8 cellular contexts compared by ENCODE assay signal in the genomic region with DNA sequence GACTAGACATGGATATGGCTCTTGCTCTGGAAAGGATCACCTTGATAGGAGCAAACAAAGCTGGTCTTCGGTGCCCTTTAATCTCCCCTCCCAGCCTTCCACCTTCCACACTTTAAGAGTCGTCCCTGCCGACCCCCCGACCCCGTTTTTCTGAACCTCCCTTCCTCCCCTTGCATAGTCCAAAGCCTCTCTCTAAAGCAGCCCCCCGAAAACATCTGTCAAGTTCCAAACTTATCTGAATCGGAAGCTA. TPM values are rescaled to one million over a fixed set of nuclear protein-coding genes. Genes with fewer than 3 reads are reported as not detected.
DNase-seq lines count a peak whose midpoint lies in the region; ATAC-seq and TF ChIP-seq lines count a peak whose summit lies in the region.

No MANE protein-coding gene starts in this region.

- H3K9me3 ChIP-seq in CD8-positive, alpha-beta memory T cell (ENCODE audit: low read length) = no peaks in the 10 kb centered on the region

- peak overlapping the region; percentile 96 to 100 (median 99) for H3K27ac Mint-ChIP-seq in CD8-positive, alpha-beta memory T cell
- peak overlapping the region; percentile 95 to 98 for H3K27ac Mint-ChIP-seq in effector memory CD8-positive, alpha-beta T cell
- H3K27ac Mint-ChIP-seq in nephron progenitor cell = peak overlapping the region; percentile 98

- DNase-seq in CD8-positive, alpha-beta memory T cell = no peak
- DNase-seq in LNCaP clone FGC (ENCODE audit: low read depth) (no peak), nephron progenitor cell (no peak), NCI-H187 (lab: John Stamatoyannopoulos, UW) (no peak), anterior cingulate cortex (lab: John Stamatoyannopoulos, UW) (no peak)
- no peak for DNase-seq in effector memory CD8-positive, alpha-beta T cell

- H3K4me1 ChIP-seq in CD8-positive, alpha-beta memory T cell (ENCODE audit: insufficient read depth, low read length) = peaks cover 12% of the 10 kb centered on the region

- peaks cover 4% of the 10 kb centered on the region in 2 donors for H3K27me3 Mint-ChIP-seq in CD8-positive, alpha-beta memory T cell
- H3K27me3 Mint-ChIP-seq in effector memory CD8-positive, alpha-beta T cell = peaks cover 6% of the 10 kb centered on the region in 2 donors
- H3K27me3 Mint-ChIP-seq in nephron progenitor cell (ENCODE audit: low read depth, poor library complexity) = no peaks in the 10 kb centered on the region

- peaks cover 4 to 40% (median 14%) of the 10 kb centered on the region in 3 donors for H3K36me3 Mint-ChIP-seq in CD8-positive, alpha-beta memory T cell
- peaks cover 30% of the 10 kb centered on the region for H3K36me3 Mint-ChIP-seq in effector memory CD8-positive, alpha-beta T cell (ENCODE audit: insufficient read depth)
- peaks cover 39% of the 10 kb centered on the region for H3K36me3 Mint-ChIP-seq in nephron progenitor cell (ENCODE audit: low read depth)

- H3K27ac ChIP-seq in CD8-positive, alpha-beta memory T cell (ENCODE audit: low read depth, low read length) = peak overlapping the region; percentile 99

- peaks cover 26% of the 10 kb centered on the region for H3K36me3 ChIP-seq in CD8-positive, alpha-beta memory T cell (ENCODE audit: insufficient read depth, low read length)

- CTCF ChIA-PET in CD8-positive, alpha-beta memory T cell (lab: Charles Lee) = interaction anchor here (0.9 to 1.0 kb wide), 3 partner anchors 15 to 631 kb away, joined by 4 read pairs; no protein-coding TSS in a partner anchor

- peak overlapping the region; percentile 86 for H3K4me3 ChIP-seq in CD8-positive, alpha-beta memory T cell (ENCODE audit: low read length)
- peak overlapping the region; percentile 98 for H3K4me3 ChIP-seq in LNCaP clone FGC (ENCODE audit: low read depth, low read length)

- TF ChIP-seq CTCF in LNCaP clone FGC (IDR thresholded peaks at IDR 0.05; ENCODE audit: control insufficient read depth, extremely low read depth, insufficient read depth) (no peak), nephron progenitor cell (IDR thresholded peaks at IDR 0.05) (no peak)

- peaks cover 2% of the 10 kb centered on the region for H3K27me3 ChIP-seq in CD8-positive, alpha-beta memory T cell (ENCODE audit: insufficient read depth, low read length, poor library complexity, severe bottlenecking)

- POLR2A ChIA-PET in CD8-positive, alpha-beta memory T cell (lab: Charles Lee) = interaction anchor here (1.0 to 2.2 kb wide), 2 partner anchors 131 to 248 kb away, joined by 4 to 8 read pairs; no protein-coding TSS in a partner anchor

- H3K4me3 Mint-ChIP-seq in CD8-positive, alpha-beta memory T cell = peak overlapping the region; percentile 97 to 100 (median 99)
- peak overlapping the region; percentile 88 to 94 for H3K4me3 Mint-ChIP-seq in effector memory CD8-positive, alpha-beta T cell
- peak overlapping the region; percentile 99 for H3K4me3 Mint-ChIP-seq in nephron progenitor cell

- no peak for ATAC-seq in effector memory CD8-positive, alpha-beta T cell (replicated peaks)
- ATAC-seq in HG03354 (IDR thresholded peaks at IDR 0.05; ENCODE audit: poor library complexity, severe bottlenecking, unreplicated experiment) (no peak), HG03342 (IDR thresholded peaks at IDR 0.05; ENCODE audit: unreplicated experiment) (no peak)

- H3K4me1 Mint-ChIP-seq in CD8-positive, alpha-beta memory T cell = peaks cover 28 to 40% (median 36%) of the 10 kb centered on the region in 3 donors
- H3K4me1 Mint-ChIP-seq in effector memory CD8-positive, alpha-beta T cell (ENCODE audit: low read depth in 2 of 2) = peaks cover 10 to 17% of the 10 kb centered on the region in 2 donors
- H3K4me1 Mint-ChIP-seq in nephron progenitor cell = peaks cover 26% of the 10 kb centered on the region

- no peaks in the 10 kb centered on the region for H3K9me3 Mint-ChIP-seq in CD8-positive, alpha-beta memory T cell
- no peaks in the 10 kb centered on the region for H3K9me3 Mint-ChIP-seq in effector memory CD8-positive, alpha-beta T cell
- no peaks in the 10 kb centered on the region for H3K9me3 Mint-ChIP-seq in nephron progenitor cell

RNA-seq across cellular contexts. Expression of a gene that starts 0.4 kb away (rescaled TPM):
- total RNA-seq in CD8-positive, alpha-beta memory T cell = 10 to 100 TPM; 69.2 to 69.5 TPM
- polyA plus RNA-seq in CD8-positive, alpha-beta memory T cell = 21.3 TPM

RNA-seq across cellular contexts. Expression of a gene that starts 28.6 kb away (rescaled TPM):
- under 1 TPM; 0.27 to 0.48 TPM for total RNA-seq in CD8-positive, alpha-beta memory T cell
- not detected for polyA plus RNA-seq in CD8-positive, alpha-beta memory T cell
